Comparison of ENCODE assay signal across 24 cellular contexts in the genomic region with DNA sequence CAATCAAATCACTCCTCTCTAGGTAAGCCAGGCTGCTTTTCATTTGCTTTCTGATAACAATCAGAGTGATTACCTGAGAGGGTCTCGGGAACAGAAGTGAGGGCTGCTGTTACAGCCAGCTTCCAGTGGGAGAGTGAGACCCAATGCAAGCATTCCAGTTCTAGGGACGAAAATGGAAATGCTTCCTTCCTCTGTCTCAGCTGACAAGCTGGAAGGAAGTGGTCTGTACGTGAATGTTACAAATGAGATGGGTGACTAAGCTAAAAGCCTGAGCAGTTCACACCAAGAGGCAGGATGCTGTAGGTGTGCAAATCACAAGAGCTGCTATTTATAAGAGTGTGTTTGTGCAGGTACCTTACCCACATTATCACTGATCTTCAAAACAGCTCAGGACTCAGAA.
DNase-seq lines count a peak whose midpoint lies in the region; ATAC-seq, FAIRE-seq and TF ChIP-seq lines count a peak whose summit lies in the region.
"Had no signal": no experiment of that assay in that cellular context is flagged by ENCODE, and none has a peak within 500 bp of the region (broad histone marks: within the 10 kb centered on the region; RNA-seq: fewer than 3 reads in every experiment).

No MANE protein-coding gene starts in this region.

- peaks cover 6% of the 10 kb centered on the region for H3K4me1 Mint-ChIP-seq in activated CD4-positive, alpha-beta T cell treated with anti-CD3 and anti-CD28 coated beads, Interleukin-2, amount 10 ng/mL, durations not matched to agents 24 days and 14 days
- H3K4me1 Mint-ChIP-seq in central memory CD8-positive, alpha-beta T cell = peaks cover 12% of the 10 kb centered on the region
- H3K4me1 Mint-ChIP-seq in osteocyte (ENCODE audit: unreplicated experiment) = no peaks in the 10 kb centered on the region

- intact Hi-C loops in activated CD4-positive, alpha-beta T cell treated with anti-CD3 and anti-CD28 coated beads, Interleukin-2, amount 10 ng/mL, durations not matched to agents 24 days and 14 days (cut with micrococcal nuclease) = no loop called here

- peak; percentile 58 for FAIRE-seq in H54 (lab: Jason Lieb, UNC)
- FAIRE-seq: astrocyte, HTR-8/SVneo, islet of Langerhans had no signal

- ATAC-seq in central memory CD8-positive, alpha-beta T cell (replicated peaks; ENCODE audit: extremely low read depth, poor library complexity, severe bottlenecking) = peak; percentile 68
- no peak for ATAC-seq in left lobe of liver
- ATAC-seq: gastroesophageal sphincter, lower lobe of right lung had no signal

- no peak for TF ChIP-seq CTCF in osteocyte (IDR thresholded peaks at IDR 0.05)

- no peaks in the 10 kb centered on the region for H3K36me3 Mint-ChIP-seq in activated CD4-positive, alpha-beta T cell treated with anti-CD3 and anti-CD28 coated beads, Interleukin-2, amount 10 ng/mL, durations not matched to agents 24 days and 14 days (ENCODE audit: low read depth)
- peaks cover 2% of the 10 kb centered on the region for H3K36me3 Mint-ChIP-seq in central memory CD8-positive, alpha-beta T cell (ENCODE audit: insufficient read depth)
- no peaks in the 10 kb centered on the region for H3K36me3 Mint-ChIP-seq in osteocyte (ENCODE audit: unreplicated experiment)
- H3K36me3 Mint-ChIP-seq: activated naive CD8-positive, alpha-beta T cell treated with anti-CD3 and anti-CD28 coated beads, Interleukin-2, amount 10 ng/mL, durations not matched to agents 7 days and 5 days had no signal

- H3K9me3 Mint-ChIP-seq in activated CD4-positive, alpha-beta T cell treated with anti-CD3 and anti-CD28 coated beads, Interleukin-2, amount 10 ng/mL, durations not matched to agents 24 days and 14 days = no peaks in the 10 kb centered on the region
- no peaks in the 10 kb centered on the region for H3K9me3 Mint-ChIP-seq in central memory CD8-positive, alpha-beta T cell
- no peaks in the 10 kb centered on the region for H3K9me3 Mint-ChIP-seq in osteocyte (ENCODE audit: unreplicated experiment)
- H3K9me3 Mint-ChIP-seq: activated naive CD8-positive, alpha-beta T cell treated with anti-CD3 and anti-CD28 coated beads, Interleukin-2, amount 10 ng/mL, durations not matched to agents 7 days and 5 days had no signal

- no peak overlapping the region for H3K27ac Mint-ChIP-seq in activated CD4-positive, alpha-beta T cell treated with anti-CD3 and anti-CD28 coated beads, Interleukin-2, amount 10 ng/mL, durations not matched to agents 24 days and 14 days
- no peak overlapping the region for H3K27ac Mint-ChIP-seq in central memory CD8-positive, alpha-beta T cell (ENCODE audit: low read depth)
- no peak overlapping the region for H3K27ac Mint-ChIP-seq in osteocyte (ENCODE audit: unreplicated experiment)
- H3K27ac Mint-ChIP-seq: activated naive CD8-positive, alpha-beta T cell treated with anti-CD3 and anti-CD28 coated beads, Interleukin-2, amount 10 ng/mL, durations not matched to agents 7 days and 5 days had no signal

- no peak overlapping the region for H3K4me3 Mint-ChIP-seq in activated CD4-positive, alpha-beta T cell treated with anti-CD3 and anti-CD28 coated beads, Interleukin-2, amount 10 ng/mL, durations not matched to agents 24 days and 14 days
- H3K4me3 Mint-ChIP-seq in central memory CD8-positive, alpha-beta T cell = no peak overlapping the region
- H3K4me3 Mint-ChIP-seq in osteocyte (ENCODE audit: unreplicated experiment) = no peak overlapping the region
- H3K4me3 Mint-ChIP-seq: activated naive CD8-positive, alpha-beta T cell treated with anti-CD3 and anti-CD28 coated beads, Interleukin-2, amount 10 ng/mL, durations not matched to agents 7 days and 5 days had no signal

- peak; percentile 58 for DNase-seq in activated CD4-positive, alpha-beta T cell treated with anti-CD3 and anti-CD28 coated beads, Interleukin-2, amount 10 ng/mL, durations not matched to agents 24 days and 14 days
- DNase-seq in activated CD4-positive, alpha-beta T cell treated with anti-CD3 and anti-CD28 coated beads for 4 hours = no peak
- no peak for DNase-seq in H54 (ENCODE audit: insufficient read length, low spot score)
- no peak for DNase-seq in central memory CD8-positive, alpha-beta T cell (ENCODE audit: low spot score in 2 of 2)
- peak; percentile 30 for DNase-seq in osteocyte (ENCODE audit: extremely low spot score, unreplicated experiment)
- DNase-seq in COR-L47 (lab: John Stamatoyannopoulos, UW) = no peak
- DNase-seq in NCI-H2196 treated with DMSO at 0.1 percent for 48 hours (lab: John Stamatoyannopoulos, UW; ENCODE audit: unreplicated experiment) = no peak
- DNase-seq in left lobe of liver (ENCODE audit: low spot score) = no peak
- DNase-seq: 8988T; activated CD4-positive, alpha-beta T cell treated with anti-CD3 and anti-CD28 coated beads for 48 hours; activated naive CD8-positive, alpha-beta T cell treated with anti-CD3 and anti-CD28 coated beads, Interleukin-2, amount 10 ng/mL, durations not matched to agents 7 days and 5 days; effector CD8-positive, alpha-beta T cell; esophagus squamous epithelium; hippocampal formation; lower lobe of right lung; NCI-H1436; NCI-H524 treated with DMSO at 0.1 percent for 48 hours; Peyer's patch; SJCRH30; stimulated activated CD8-positive, alpha-beta memory T cell treated with anti-CD3 and anti-CD28 coated beads, Interleukin-4, amount 100 ng/mL, for 48 hours had no signal

- peaks cover 15% of the 10 kb centered on the region for H3K27me3 Mint-ChIP-seq in activated CD4-positive, alpha-beta T cell treated with anti-CD3 and anti-CD28 coated beads, Interleukin-2, amount 10 ng/mL, durations not matched to agents 24 days and 14 days
- H3K27me3 Mint-ChIP-seq in central memory CD8-positive, alpha-beta T cell = no peaks in the 10 kb centered on the region
- H3K27me3 Mint-ChIP-seq in osteocyte (ENCODE audit: unreplicated experiment) = no peaks in the 10 kb centered on the region

- no peak for TF ChIP-seq POLR2A in H54 (IDR thresholded peaks at IDR 0.05; ENCODE audit: low read depth, low read length)

Comparison
In these comparisons a context has a peak if more than half of its experiments do, and no peak if none do; other contexts are left out.
1. DNase-seq: peak in activated CD4-positive, alpha-beta T cell treated with anti-CD3 and anti-CD28 coated beads, Interleukin-2, amount 10 ng/mL, durations not matched to agents 24 days and 14 days (single experiment) and osteocyte (single experiment); none in activated CD4-positive, alpha-beta T cell treated with anti-CD3 and anti-CD28 coated beads for 4 hours (0 of 2), H54 (single experiment), central memory CD8-positive, alpha-beta T cell (0 of 2), COR-L47 (single experiment), NCI-H2196 treated with DMSO at 0.1 percent for 48 hours (single experiment) and left lobe of liver (single experiment).